In the genomic region with DNA sequence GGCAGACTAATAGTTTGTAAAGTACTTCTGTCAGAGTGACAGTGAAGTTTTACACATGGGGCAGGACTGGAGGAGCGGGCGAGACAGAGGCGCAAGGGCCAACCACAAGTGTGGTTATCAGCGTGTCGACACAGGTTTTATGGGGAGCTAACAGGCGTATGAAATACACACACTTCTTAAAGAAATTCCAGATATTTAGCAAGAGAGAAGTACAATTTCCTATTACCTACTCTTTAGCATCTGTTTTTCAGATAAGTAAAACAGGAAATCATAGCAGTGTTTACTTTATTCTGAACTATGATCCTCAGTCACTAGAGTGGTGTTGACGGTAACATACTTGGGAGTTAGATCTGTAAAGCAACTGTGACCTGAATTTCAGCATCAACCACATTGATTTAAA, we compare ENCODE assay signal across 1 cellular context.
TF ChIP-seq lines count a peak whose summit lies in the region.

No MANE protein-coding gene starts in this region.

TF ChIP-seq in A549, 52 proteins besides CTCF, POLR2A, EP300 and RAD21 (continued from another document):
- TF ChIP-seq, protein P1, sequence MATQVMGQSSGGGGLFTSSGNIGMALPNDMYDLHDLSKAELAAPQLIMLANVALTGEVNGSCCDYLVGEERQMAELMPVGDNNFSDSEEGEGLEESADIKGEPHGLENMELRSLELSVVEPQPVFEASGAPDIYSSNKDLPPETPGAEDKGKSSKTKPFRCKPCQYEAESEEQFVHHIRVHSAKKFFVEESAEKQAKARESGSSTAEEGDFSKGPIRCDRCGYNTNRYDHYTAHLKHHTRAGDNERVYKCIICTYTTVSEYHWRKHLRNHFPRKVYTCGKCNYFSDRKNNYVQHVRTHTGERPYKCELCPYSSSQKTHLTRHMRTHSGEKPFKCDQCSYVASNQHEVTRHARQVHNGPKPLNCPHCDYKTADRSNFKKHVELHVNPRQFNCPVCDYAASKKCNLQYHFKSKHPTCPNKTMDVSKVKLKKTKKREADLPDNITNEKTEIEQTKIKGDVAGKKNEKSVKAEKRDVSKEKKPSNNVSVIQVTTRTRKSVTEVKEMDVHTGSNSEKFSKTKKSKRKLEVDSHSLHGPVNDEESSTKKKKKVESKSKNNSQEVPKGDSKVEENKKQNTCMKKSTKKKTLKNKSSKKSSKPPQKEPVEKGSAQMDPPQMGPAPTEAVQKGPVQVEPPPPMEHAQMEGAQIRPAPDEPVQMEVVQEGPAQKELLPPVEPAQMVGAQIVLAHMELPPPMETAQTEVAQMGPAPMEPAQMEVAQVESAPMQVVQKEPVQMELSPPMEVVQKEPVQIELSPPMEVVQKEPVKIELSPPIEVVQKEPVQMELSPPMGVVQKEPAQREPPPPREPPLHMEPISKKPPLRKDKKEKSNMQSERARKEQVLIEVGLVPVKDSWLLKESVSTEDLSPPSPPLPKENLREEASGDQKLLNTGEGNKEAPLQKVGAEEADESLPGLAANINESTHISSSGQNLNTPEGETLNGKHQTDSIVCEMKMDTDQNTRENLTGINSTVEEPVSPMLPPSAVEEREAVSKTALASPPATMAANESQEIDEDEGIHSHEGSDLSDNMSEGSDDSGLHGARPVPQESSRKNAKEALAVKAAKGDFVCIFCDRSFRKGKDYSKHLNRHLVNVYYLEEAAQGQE (IDR thresholded peaks at IDR 0.05), result no peak
- no peak for TF ChIP-seq MYC (IDR thresholded peaks at IDR 0.05; ENCODE audit: borderline replicate concordance, low read length)
